ENCODE assay signal across 1 cellular context in genomic region chr19:43380771-43381386, GRCh38.
TF ChIP-seq lines count a peak whose summit lies in the region.

No MANE protein-coding gene starts in this region.

TF ChIP-seq in GM12878, 131 proteins besides CTCF, POLR2A, EP300 and RAD21:
- no peak for TF ChIP-seq POLR2AphosphoS5 (IDR thresholded peaks at IDR 0.05; ENCODE audit: low read length)
- TF ChIP-seq, protein P1, sequence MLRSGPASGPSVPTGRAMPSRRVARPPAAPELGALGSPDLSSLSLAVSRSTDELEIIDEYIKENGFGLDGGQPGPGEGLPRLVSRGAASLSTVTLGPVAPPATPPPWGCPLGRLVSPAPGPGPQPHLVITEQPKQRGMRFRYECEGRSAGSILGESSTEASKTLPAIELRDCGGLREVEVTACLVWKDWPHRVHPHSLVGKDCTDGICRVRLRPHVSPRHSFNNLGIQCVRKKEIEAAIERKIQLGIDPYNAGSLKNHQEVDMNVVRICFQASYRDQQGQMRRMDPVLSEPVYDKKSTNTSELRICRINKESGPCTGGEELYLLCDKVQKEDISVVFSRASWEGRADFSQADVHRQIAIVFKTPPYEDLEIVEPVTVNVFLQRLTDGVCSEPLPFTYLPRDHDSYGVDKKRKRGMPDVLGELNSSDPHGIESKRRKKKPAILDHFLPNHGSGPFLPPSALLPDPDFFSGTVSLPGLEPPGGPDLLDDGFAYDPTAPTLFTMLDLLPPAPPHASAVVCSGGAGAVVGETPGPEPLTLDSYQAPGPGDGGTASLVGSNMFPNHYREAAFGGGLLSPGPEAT (IDR thresholded peaks at IDR 0.05; ENCODE audit: low read depth): no peak
- TF ChIP-seq IKZF1 (conservative IDR thresholded peaks at IDR 0.05): no peak
- no peak for TF ChIP-seq CBFB (IDR thresholded peaks at IDR 0.05; ENCODE audit: low read depth)
- TF ChIP-seq ZBTB40 (IDR thresholded peaks at IDR 0.05; ENCODE audit: borderline replicate concordance): no peak
- no peak for TF ChIP-seq IKZF2 (IDR thresholded peaks at IDR 0.05)
- TF ChIP-seq LARP7 (IDR thresholded peaks at IDR 0.05): no peak
- TF ChIP-seq, protein P2, sequence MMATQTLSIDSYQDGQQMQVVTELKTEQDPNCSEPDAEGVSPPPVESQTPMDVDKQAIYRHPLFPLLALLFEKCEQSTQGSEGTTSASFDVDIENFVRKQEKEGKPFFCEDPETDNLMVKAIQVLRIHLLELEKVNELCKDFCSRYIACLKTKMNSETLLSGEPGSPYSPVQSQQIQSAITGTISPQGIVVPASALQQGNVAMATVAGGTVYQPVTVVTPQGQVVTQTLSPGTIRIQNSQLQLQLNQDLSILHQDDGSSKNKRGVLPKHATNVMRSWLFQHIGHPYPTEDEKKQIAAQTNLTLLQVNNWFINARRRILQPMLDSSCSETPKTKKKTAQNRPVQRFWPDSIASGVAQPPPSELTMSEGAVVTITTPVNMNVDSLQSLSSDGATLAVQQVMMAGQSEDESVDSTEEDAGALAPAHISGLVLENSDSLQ (IDR thresholded peaks at IDR 0.05): no peak
- TF ChIP-seq BMI1 (IDR thresholded peaks at IDR 0.05; ENCODE audit: borderline replicate concordance): no peak
